Comparison of ENCODE assay signal across 15 cellular contexts in the genomic region with DNA sequence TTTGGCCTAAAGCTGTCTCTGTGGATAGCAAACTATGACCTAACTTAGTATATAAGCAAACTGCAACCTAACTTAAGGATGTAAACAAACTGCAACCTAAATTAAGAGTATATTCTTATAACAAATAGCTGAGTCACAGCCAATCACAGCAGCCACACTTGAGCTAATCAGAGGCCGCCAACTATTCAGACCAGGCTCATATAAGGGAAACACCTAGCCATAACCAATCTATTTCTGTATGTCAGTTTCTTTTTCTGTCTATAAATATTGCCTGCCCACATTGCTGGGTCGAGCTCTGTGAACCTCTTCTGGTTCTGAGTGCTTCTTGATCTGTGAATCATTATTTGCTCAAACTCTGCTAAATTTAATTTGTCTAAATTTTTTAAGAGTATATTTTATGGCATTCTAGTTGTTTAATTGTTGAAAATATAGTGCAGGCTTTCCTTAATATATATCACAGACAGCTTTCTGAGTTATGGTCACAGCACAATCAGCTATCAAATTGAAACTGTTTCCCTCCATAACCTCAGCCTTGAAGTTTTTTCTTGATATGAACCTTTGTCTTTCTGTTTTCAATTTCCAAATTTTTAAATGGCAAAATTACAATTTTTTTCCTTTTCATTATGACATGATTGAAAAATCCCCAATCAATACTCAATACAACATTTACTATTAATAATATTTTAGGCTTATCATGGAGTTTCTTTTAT.
DNase-seq lines count a peak whose midpoint lies in the region; ATAC-seq and TF ChIP-seq lines count a peak whose summit lies in the region.
"Had no signal": no experiment of that assay in that cellular context is flagged by ENCODE, and none has a peak within 500 bp of the region (broad histone marks: within the 10 kb centered on the region; RNA-seq: fewer than 3 reads in every experiment).

No MANE protein-coding gene starts in this region.

- no peaks in the 10 kb centered on the region for H3K79me2 ChIP-seq in KMS-11 (ENCODE audit: insufficient read depth, low read depth)

- no peak overlapping the region for H3K4me3 ChIP-seq in KMS-11 (IDR thresholded peaks at IDR 0.05; ENCODE audit: insufficient read depth, low read depth, low read length)
- H3K4me3 ChIP-seq: right atrium auricular region, tibial nerve had no signal

- H2AFZ ChIP-seq in KMS-11 (ENCODE audit: low read depth), result peak overlapping the region; percentile 57; the same call in 1 of the 2 replicates

- peak overlapping the region; percentile 67 for H3K4me2 ChIP-seq in KMS-11

- TF ChIP-seq CTCF in KMS-11 (conservative IDR thresholded peaks at IDR 0.05; ENCODE audit: low read depth, low read length), result no peak

- no peaks in the 10 kb centered on the region for H3K27me3 ChIP-seq in KMS-11 (ENCODE audit: insufficient read depth, low read depth)
- H3K27me3 ChIP-seq: right atrium auricular region, tibial nerve had no signal

- H3K9ac ChIP-seq in KMS-11, result peak overlapping the region; percentile 3; the same call in 1 of the 2 replicates

- no peak overlapping the region for H3K27ac Mint-ChIP-seq in stimulated activated effector memory CD8-positive, alpha-beta T cell treated with anti-CD3 and anti-CD28 coated beads, Interleukin-12 subunit alpha, Interleukin-12 subunit beta, amount 100 ng/mL, for 72 hours
- H3K27ac Mint-ChIP-seq in activated T-helper 1 cell treated with anti-CD3 and anti-CD28 coated beads, Interleukin-12 subunit alpha, Interleukin-12 subunit beta, Interleukin-2, Interleukin-4 antibody, amounts not matched to agents 30 ng/mL and 10 ng/mL and 1 ng/mL, durations not matched to agents 14 hours and 24 hours and 36 hours, result no peak overlapping the region
- H3K27ac Mint-ChIP-seq: CD4-positive, CD25-positive, alpha-beta regulatory T cell; nephron had no signal

- peaks cover 6% of the 10 kb centered on the region for H3K9me3 Mint-ChIP-seq in stimulated activated effector memory CD8-positive, alpha-beta T cell treated with anti-CD3 and anti-CD28 coated beads, Interleukin-12 subunit alpha, Interleukin-12 subunit beta, amount 100 ng/mL, for 72 hours
- no peaks in the 10 kb centered on the region for H3K9me3 Mint-ChIP-seq in activated T-helper 1 cell treated with anti-CD3 and anti-CD28 coated beads, Interleukin-12 subunit alpha, Interleukin-12 subunit beta, Interleukin-2, Interleukin-4 antibody, amounts not matched to agents 30 ng/mL and 10 ng/mL and 1 ng/mL, durations not matched to agents 14 hours and 24 hours and 36 hours
- H3K9me3 Mint-ChIP-seq: nephron had no signal

- no peaks in the 10 kb centered on the region for H3K4me1 Mint-ChIP-seq in stimulated activated effector memory CD8-positive, alpha-beta T cell treated with anti-CD3 and anti-CD28 coated beads, Interleukin-12 subunit alpha, Interleukin-12 subunit beta, amount 100 ng/mL, for 72 hours
- no peaks in the 10 kb centered on the region for H3K4me1 Mint-ChIP-seq in activated T-helper 1 cell treated with anti-CD3 and anti-CD28 coated beads, Interleukin-12 subunit alpha, Interleukin-12 subunit beta, Interleukin-2, Interleukin-4 antibody, amounts not matched to agents 30 ng/mL and 10 ng/mL and 1 ng/mL, durations not matched to agents 14 hours and 24 hours and 36 hours (ENCODE audit: low read depth)
- H3K4me1 Mint-ChIP-seq: CD4-positive, CD25-positive, alpha-beta regulatory T cell; nephron had no signal

- DNase-seq in middle frontal gyrus (ENCODE audit: extremely low spot score, low spot score), result no peak
- no peak for DNase-seq in stimulated activated effector memory CD8-positive, alpha-beta T cell treated with anti-CD3 and anti-CD28 coated beads, Interleukin-12 subunit alpha, Interleukin-12 subunit beta, amount 100 ng/mL, for 72 hours (ENCODE audit: low spot score in 2 of 2)
- no peak for DNase-seq in activated T-helper 1 cell treated with anti-CD3 and anti-CD28 coated beads, Interleukin-12 subunit alpha, Interleukin-12 subunit beta, Interleukin-2, Interleukin-4 antibody, amounts not matched to agents 30 ng/mL and 10 ng/mL and 1 ng/mL, durations not matched to agents 14 hours and 24 hours and 36 hours (ENCODE audit: low spot score)
- DNase-seq: activated naive CD4-positive, alpha-beta T cell; CD4-positive, CD25-positive, alpha-beta regulatory T cell; NCI-H1436; stimulated activated CD4-positive, alpha-beta T cell treated with anti-CD3 and anti-CD28 coated beads, Interleukin-1b, Interleukin-23, amount 100 ng/mL, for 48 hours; WERI-Rb-1 had no signal

- H3K27ac ChIP-seq in KMS-11 (peak overlapping the region; percentile 58), temporal lobe (ENCODE audit: low read depth, low read length) (peak overlapping the region; percentile 83)
- H3K27ac ChIP-seq: right atrium auricular region, tibial nerve, WERI-Rb-1 had no signal

- H3K4me3 Mint-ChIP-seq in stimulated activated effector memory CD8-positive, alpha-beta T cell treated with anti-CD3 and anti-CD28 coated beads, Interleukin-12 subunit alpha, Interleukin-12 subunit beta, amount 100 ng/mL, for 72 hours, result no peak overlapping the region
- no peak overlapping the region for H3K4me3 Mint-ChIP-seq in activated T-helper 1 cell treated with anti-CD3 and anti-CD28 coated beads, Interleukin-12 subunit alpha, Interleukin-12 subunit beta, Interleukin-2, Interleukin-4 antibody, amounts not matched to agents 30 ng/mL and 10 ng/mL and 1 ng/mL, durations not matched to agents 14 hours and 24 hours and 36 hours
- H3K4me3 Mint-ChIP-seq: CD4-positive, CD25-positive, alpha-beta regulatory T cell; nephron had no signal

- H3K27me3 Mint-ChIP-seq in activated T-helper 1 cell treated with anti-CD3 and anti-CD28 coated beads, Interleukin-12 subunit alpha, Interleukin-12 subunit beta, Interleukin-2, Interleukin-4 antibody, amounts not matched to agents 30 ng/mL and 10 ng/mL and 1 ng/mL, durations not matched to agents 14 hours and 24 hours and 36 hours (ENCODE audit: insufficient read depth), result no peaks in the 10 kb centered on the region
- H3K27me3 Mint-ChIP-seq: CD4-positive, CD25-positive, alpha-beta regulatory T cell had no signal

- intact Hi-C loops in activated T-helper 1 cell treated with anti-CD3 and anti-CD28 coated beads, Interleukin-12 subunit alpha, Interleukin-12 subunit beta, Interleukin-2, Interleukin-4 antibody, amounts not matched to agents 30 ng/mL and 10 ng/mL and 1 ng/mL, durations not matched to agents 14 hours and 24 hours and 36 hours (cut with micrococcal nuclease), result no loop called here

- H3K36me3 Mint-ChIP-seq in stimulated activated effector memory CD8-positive, alpha-beta T cell treated with anti-CD3 and anti-CD28 coated beads, Interleukin-12 subunit alpha, Interleukin-12 subunit beta, amount 100 ng/mL, for 72 hours, result no peaks in the 10 kb centered on the region
- no peaks in the 10 kb centered on the region for H3K36me3 Mint-ChIP-seq in activated T-helper 1 cell treated with anti-CD3 and anti-CD28 coated beads, Interleukin-12 subunit alpha, Interleukin-12 subunit beta, Interleukin-2, Interleukin-4 antibody, amounts not matched to agents 30 ng/mL and 10 ng/mL and 1 ng/mL, durations not matched to agents 14 hours and 24 hours and 36 hours (ENCODE audit: low read depth)
- H3K36me3 Mint-ChIP-seq: CD4-positive, CD25-positive, alpha-beta regulatory T cell had no signal

- ATAC-seq in GM19025 (IDR thresholded peaks at IDR 0.05; ENCODE audit: low read depth, unreplicated experiment) (peak; percentile 46), HG02642 (IDR thresholded peaks at IDR 0.05; ENCODE audit: poor library complexity, unreplicated experiment) (peak; percentile 51)
- no peak for ATAC-seq in stimulated activated effector memory CD8-positive, alpha-beta T cell treated with anti-CD3 and anti-CD28 coated beads, Interleukin-12 subunit alpha, Interleukin-12 subunit beta, amount 100 ng/mL, for 72 hours

- no peaks in the 10 kb centered on the region for H3K36me3 ChIP-seq in KMS-11 (ENCODE audit: insufficient read depth)
- H3K36me3 ChIP-seq: right atrium auricular region, tibial nerve, WERI-Rb-1 had no signal

- peaks cover 28% of the 10 kb centered on the region for H3K4me1 ChIP-seq in KMS-11 (ENCODE audit: low read depth, poor library complexity, severe bottlenecking)
- H3K4me1 ChIP-seq: right atrium auricular region, tibial nerve had no signal

- H4K20me1 ChIP-seq in KMS-11 (ENCODE audit: insufficient read depth), result no peaks in the 10 kb centered on the region
